8 cellular contexts compared by ENCODE assay signal in the genomic region with DNA sequence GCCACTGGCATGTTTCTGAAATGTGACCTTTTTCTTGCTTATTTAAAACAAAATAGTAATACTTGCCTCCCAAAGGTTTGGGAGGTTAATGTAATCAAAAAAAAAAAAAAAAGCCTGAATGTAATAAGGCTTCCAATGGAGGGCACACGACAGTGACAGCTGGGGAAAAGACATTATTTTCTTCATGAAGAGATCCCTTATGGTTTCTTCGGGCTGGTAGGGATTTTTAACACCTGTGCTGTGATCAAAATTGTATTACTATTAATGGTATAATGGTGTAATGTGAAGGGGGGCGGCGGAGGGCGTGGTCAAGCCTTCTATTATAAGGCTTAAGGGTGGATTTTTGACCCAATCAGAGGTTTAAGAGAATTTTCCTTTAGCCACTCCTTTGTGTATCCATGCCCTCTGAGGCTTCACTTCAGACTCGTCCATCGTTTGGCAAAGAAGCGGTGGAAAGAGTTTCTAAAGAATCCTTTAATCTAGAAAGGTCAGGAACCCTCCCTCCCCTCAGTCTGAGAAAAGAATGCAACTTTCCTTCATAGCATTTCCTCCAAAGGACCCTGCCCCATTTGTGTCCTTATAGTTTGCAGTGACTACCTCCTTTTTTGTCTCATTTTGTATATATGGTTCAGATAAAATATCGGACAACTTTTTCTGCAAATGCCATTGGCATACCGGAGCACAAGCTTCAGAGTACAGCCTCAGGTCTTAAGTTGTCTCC.
DNase-seq lines count a peak whose midpoint lies in the region; ATAC-seq and TF ChIP-seq lines count a peak whose summit lies in the region.

No MANE protein-coding gene starts in this region.

- peak; percentile 26 for DNase-seq in CD1c-positive myeloid dendritic cell (ENCODE audit: extremely low spot score)
- peak; percentile 67 for DNase-seq in HFFc6
- DNase-seq in NCI-H748 treated with DMSO at 0.1 percent for 48 hours (lab: John Stamatoyannopoulos, UW) = peak; percentile 73
- peak; percentile 56 to 89 for DNase-seq in cardiac muscle cell (ENCODE audit: low read depth in 1 of 2, low spot score in 1 of 2)
- no peak for DNase-seq in progenitor cell of endocrine pancreas (ENCODE audit: low spot score, unreplicated experiment)

- H3K4me1 ChIP-seq in cardiac muscle cell (ENCODE audit: low read depth) = peaks cover 21% of the 10 kb centered on the region

- H3K27me3 Mint-ChIP-seq in HFFc6 (ENCODE audit: insufficient read depth) (no peaks in the 10 kb centered on the region; the same call in none of the 2 replicates), progenitor cell of endocrine pancreas (no peaks in the 10 kb centered on the region)
- H3K27me3 Mint-ChIP-seq in activated naive CD8-positive, alpha-beta T cell = no peaks in the 10 kb centered on the region

- H3K27me3 ChIP-seq in cardiac muscle cell = no peaks in the 10 kb centered on the region

- H3K27ac Mint-ChIP-seq in HFFc6 (peak overlapping the region; percentile 97), progenitor cell of endocrine pancreas (peak overlapping the region; percentile 98)
- peak overlapping the region; percentile 97 for H3K27ac Mint-ChIP-seq in activated naive CD8-positive, alpha-beta T cell

- no peaks in the 10 kb centered on the region; the same call in 1 of the 2 replicates for H3K9me3 Mint-ChIP-seq in HFFc6
- no peaks in the 10 kb centered on the region for H3K9me3 Mint-ChIP-seq in activated naive CD8-positive, alpha-beta T cell (ENCODE audit: low read depth)
- H3K9me3 Mint-ChIP-seq in progenitor cell of endocrine pancreas (ENCODE audit: low read depth) = peaks cover 3% of the 10 kb centered on the region

- ATAC-seq in HG03196 (IDR thresholded peaks at IDR 0.05; ENCODE audit: unreplicated experiment) = no peak
- no peak for ATAC-seq in HG03280 (IDR thresholded peaks at IDR 0.05; ENCODE audit: unreplicated experiment)

- H3K4me3 Mint-ChIP-seq in HFFc6 (peak overlapping the region; percentile 85), progenitor cell of endocrine pancreas (ENCODE audit: low read depth) (peak overlapping the region; percentile 80)
- H3K4me3 Mint-ChIP-seq in activated naive CD8-positive, alpha-beta T cell = peak overlapping the region; percentile 95

- H3K9me3 ChIP-seq in cardiac muscle cell (ENCODE audit: low read depth) = no peaks in the 10 kb centered on the region

- no peaks in the 10 kb centered on the region for H3K36me3 ChIP-seq in cardiac muscle cell

- peak overlapping the region; percentile 95 for H3K27ac ChIP-seq in cardiac muscle cell

- peak overlapping the region; percentile 44 for H3K4me3 ChIP-seq in cardiac muscle cell

- TF ChIP-seq CTCF in HFFc6 (IDR thresholded peaks at IDR 0.05) (no peak), cardiac muscle cell (IDR thresholded peaks at IDR 0.05; ENCODE audit: low read depth, low read length) (no peak), progenitor cell of endocrine pancreas (IDR thresholded peaks at IDR 0.05; ENCODE audit: unreplicated experiment) (no peak)

- peaks cover 50% of the 10 kb centered on the region for H3K4me1 Mint-ChIP-seq in HFFc6 (ENCODE audit: low read depth)
- peaks cover 53% of the 10 kb centered on the region for H3K4me1 Mint-ChIP-seq in activated naive CD8-positive, alpha-beta T cell (ENCODE audit: low read depth)
- H3K4me1 Mint-ChIP-seq in progenitor cell of endocrine pancreas (ENCODE audit: low read depth) = peaks cover 30% of the 10 kb centered on the region

- peaks cover 8% of the 10 kb centered on the region; the same call in 1 of the 2 replicates for H3K36me3 Mint-ChIP-seq in HFFc6 (ENCODE audit: low read depth)
- H3K36me3 Mint-ChIP-seq in activated naive CD8-positive, alpha-beta T cell = no peaks in the 10 kb centered on the region
- H3K36me3 Mint-ChIP-seq in progenitor cell of endocrine pancreas (ENCODE audit: insufficient read depth) = peaks cover 2% of the 10 kb centered on the region
